Comparison of ENCODE assay signal across 10 cellular contexts in genomic region chr9:503331-503730, GRCh38. TPM values are rescaled to one million over a fixed set of nuclear protein-coding genes. Genes with fewer than 3 reads are reported as not detected.
DNase-seq lines count a peak whose midpoint lies in the region; ATAC-seq and TF ChIP-seq lines count a peak whose summit lies in the region.
"Had no signal": no experiment of that assay in that cellular context is flagged by ENCODE, and none has a peak within 500 bp of the region (broad histone marks: within the 10 kb centered on the region; RNA-seq: fewer than 3 reads in every experiment).

No MANE protein-coding gene starts in this region.

- H3K4me3 ChIP-seq in PC-3 (ENCODE audit: low read length) (peak overlapping the region; percentile 89), epithelial cell of proximal tubule (ENCODE audit: low read depth, low read length) (peak overlapping the region; percentile 71), psoas muscle (peak overlapping the region; percentile 86)

- no peaks in the 10 kb centered on the region for H4K20me1 ChIP-seq in PC-3 (ENCODE audit: low read length)

- H3F3A ChIP-seq in PC-3 (ENCODE audit: low read length, unreplicated experiment): no peaks in the 10 kb centered on the region

- 54 to 77% (median 56%) methylated on average over 9 of the region's 9 CpGs for WGBS in psoas muscle, 3 donors

- H3K27me3 ChIP-seq in PC-3 (ENCODE audit: low read length) (no peaks in the 10 kb centered on the region), psoas muscle (ENCODE audit: insufficient read depth in 3 of 3, low read length in 2 of 3) (no peaks in the 10 kb centered on the region)
- H3K27me3 ChIP-seq: uterus had no signal

- peak overlapping the region; percentile 91 for H3K4me2 ChIP-seq in PC-3 (ENCODE audit: low read length)

- H3K27ac ChIP-seq in PC-3 (ENCODE audit: low read length) (no peak overlapping the region), psoas muscle (no peak overlapping the region)

- intact Hi-C loops in PC-3 (cut with micrococcal nuclease): no loop called here
- intact Hi-C loops in psoas muscle (cut with DNase I): loop anchor here in 1 of 2 donors (5.0 kb wide), 1 partner anchor 34 kb away; no protein-coding TSS in a partner anchor

- peaks cover 27% of the 10 kb centered on the region for H3K79me2 ChIP-seq in PC-3 (ENCODE audit: low read length)

- H3K4me1 ChIP-seq in PC-3 (ENCODE audit: insufficient read depth, low read length): peaks cover 21% of the 10 kb centered on the region
- H3K4me1 ChIP-seq in psoas muscle: no peaks in the 10 kb centered on the region
- H3K4me1 ChIP-seq: uterus had no signal

- POLR2A ChIA-PET in PC-3 (lab: Charles Lee; ENCODE audit: unreplicated experiment): no interaction called here

- TF ChIP-seq CTCF in PC-3 (conservative IDR thresholded peaks at IDR 0.05; ENCODE audit: low read depth, low read length): no peak
- no peak for TF ChIP-seq CTCF in epithelial cell of proximal tubule (conservative IDR thresholded peaks at IDR 0.05; ENCODE audit: low read depth, low read length)
- no peak for TF ChIP-seq CTCF in psoas muscle (IDR thresholded peaks at IDR 0.05)

- CTCF ChIA-PET in PC-3 (lab: Charles Lee): interaction anchor here (0.5 kb wide), 1 partner anchor 59 kb away, joined by 3 read pairs; no protein-coding TSS in a partner anchor

- DNase-seq in DMS53 (lab: John Stamatoyannopoulos, UW) (peak; percentile 7), DMS53 treated with DMSO at 0.1 percent for 48 hours (lab: John Stamatoyannopoulos, UW; ENCODE audit: unreplicated experiment) (no peak), PC-3 (no peak), epithelial cell of proximal tubule (ENCODE audit: low read depth) (no peak), psoas muscle (no peak), COLO668 (lab: John Stamatoyannopoulos, UW; ENCODE audit: unreplicated experiment) (no peak)
- DNase-seq: 8988T had no signal

- H3K9me2 ChIP-seq in PC-3 (replicated peaks; ENCODE audit: low read length): no peaks in the 10 kb centered on the region

- H3K9ac ChIP-seq in PC-3 (ENCODE audit: low read length): no peak overlapping the region

- H3K36me3 ChIP-seq in PC-3 (ENCODE audit: low read depth, low read length): no peaks in the 10 kb centered on the region
- H3K36me3 ChIP-seq in psoas muscle (ENCODE audit: insufficient read depth in 1 of 2, low read depth in 1 of 2): no peaks in the 10 kb centered on the region
- H3K36me3 ChIP-seq: uterus had no signal

- no peaks in the 10 kb centered on the region for H3K9me3 ChIP-seq in PC-3 (ENCODE audit: low read length)
- H3K9me3 ChIP-seq in psoas muscle: no peaks in the 10 kb centered on the region
- H3K9me3 ChIP-seq: uterus had no signal

- H2AFZ ChIP-seq in PC-3 (ENCODE audit: low read length): peak overlapping the region; percentile 90

- TSS peak; percentile 69 for BruUV-seq in PC-3 (replicated peaks; lab: Mats Ljungman, UMichigan)

- ATAC-seq in PC-3: no peak
- no peak for ATAC-seq in psoas muscle
- ATAC-seq in GM21576 (IDR thresholded peaks at IDR 0.05; ENCODE audit: unreplicated experiment): no peak
- no peak for ATAC-seq in GM21529 (IDR thresholded peaks at IDR 0.05; ENCODE audit: unreplicated experiment)

RNA-seq across cellular contexts. Expression of gene KANK1, which starts 1.2 kb away (rescaled TPM):
- total RNA-seq in PC-3 (2014; rRNA removed) (14.0 and 18.3 TPM in 2 replicates), epithelial cell of proximal tubule (16.0 and 18.7 TPM in 2 replicates), psoas muscle (100 to 1,000 TPM in 1 of 4 donors, 10 to 100 TPM in 3; 29.2 to 114 (median 60.0) TPM)
- 10 to 100 TPM; 28.4 to 75.1 (median 32.8) TPM for polyA plus RNA-seq in psoas muscle
